In the genomic region with DNA sequence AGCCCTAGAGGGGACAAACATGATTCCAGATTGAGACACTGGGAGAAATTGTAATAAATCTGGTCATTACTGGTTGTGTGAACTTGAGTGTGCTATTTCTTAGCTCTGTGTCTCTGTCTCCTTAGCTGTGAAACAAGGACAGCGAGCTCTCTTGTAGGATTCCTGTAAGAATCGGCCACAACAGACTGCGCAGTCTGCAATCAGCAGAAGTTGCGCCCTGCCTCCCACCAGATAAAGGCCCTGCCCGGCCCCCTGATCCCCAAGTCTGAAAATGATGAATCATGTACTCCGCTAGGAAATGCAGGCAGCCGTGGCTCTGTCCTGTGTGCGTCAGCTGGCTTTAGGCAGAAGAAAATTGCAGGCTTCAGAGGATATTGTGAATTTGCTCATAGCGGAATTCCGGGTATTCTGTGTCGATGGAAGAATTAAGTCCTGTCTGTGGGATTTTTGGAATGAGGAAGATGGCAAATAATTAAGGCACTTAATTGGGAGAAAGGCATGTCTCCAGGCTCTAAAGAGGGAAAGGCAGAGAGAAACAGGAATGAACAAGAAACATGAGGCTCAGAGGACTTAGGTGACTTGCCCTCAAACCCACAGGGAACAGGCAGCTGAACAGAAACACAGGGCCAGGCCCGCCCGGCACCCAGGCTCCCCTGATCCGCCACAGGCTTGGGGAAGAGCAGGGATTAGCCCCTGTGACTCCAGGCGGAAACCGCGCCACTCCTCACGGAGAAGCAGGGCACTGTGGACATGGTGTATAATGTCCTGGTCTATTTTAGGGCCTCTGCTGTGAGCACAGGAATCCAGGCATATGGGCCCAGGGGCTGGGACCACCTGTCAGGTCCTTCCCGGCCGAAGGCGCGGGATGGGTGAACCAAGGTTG, we compare ENCODE assay signal across 1 cellular context.
TF ChIP-seq lines count a peak whose summit lies in the region.

No MANE protein-coding gene starts in this region.

TF ChIP-seq in K562, 482 proteins besides CTCF, POLR2A, EP300 and RAD21 (continued from another document and continues in another):
- TF ChIP-seq, protein P1, sequence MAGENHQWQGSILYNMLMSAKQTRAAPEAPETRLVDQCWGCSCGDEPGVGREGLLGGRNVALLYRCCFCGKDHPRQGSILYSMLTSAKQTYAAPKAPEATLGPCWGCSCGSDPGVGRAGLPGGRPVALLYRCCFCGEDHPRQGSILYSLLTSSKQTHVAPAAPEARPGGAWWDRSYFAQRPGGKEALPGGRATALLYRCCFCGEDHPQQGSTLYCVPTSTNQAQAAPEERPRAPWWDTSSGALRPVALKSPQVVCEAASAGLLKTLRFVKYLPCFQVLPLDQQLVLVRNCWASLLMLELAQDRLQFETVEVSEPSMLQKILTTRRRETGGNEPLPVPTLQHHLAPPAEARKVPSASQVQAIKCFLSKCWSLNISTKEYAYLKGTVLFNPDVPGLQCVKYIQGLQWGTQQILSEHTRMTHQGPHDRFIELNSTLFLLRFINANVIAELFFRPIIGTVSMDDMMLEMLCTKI (IDR thresholded peaks at IDR 0.05; ENCODE audit: partially characterized antibody) = no peak
- TF ChIP-seq RCOR1 (IDR thresholded peaks at IDR 0.05; ENCODE audit: borderline replicate concordance in 1 of 2, low read depth in 2 of 2, low read length in 2 of 2) (peak in 1 of 2 experiments; percentile 56; a peak in 1 of 4 replicates), ZNF140 (CRISPR knock-in tag; IDR thresholded peaks at IDR 0.05) (no peak), PRMT5 (CRISPR knock-in tag; IDR thresholded peaks at IDR 0.05) (no peak), MCM7 (IDR thresholded peaks at IDR 0.05) (no peak), ZNF217 (CRISPR knock-in tag; IDR thresholded peaks at IDR 0.05) (no peak), HOXB6 (CRISPR knock-in tag; IDR thresholded peaks at IDR 0.05; ENCODE audit: borderline replicate concordance) (no peak), CBX2 (IDR thresholded peaks at IDR 0.05; ENCODE audit: insufficient read depth, low read length, poor library complexity, severe bottlenecking) (no peak), NELFE (IDR thresholded peaks at IDR 0.05; ENCODE audit: insufficient read depth, insufficient read length) (no peak), PTBP1 (IDR thresholded peaks at IDR 0.05; ENCODE audit: low read depth, low read length) (no peak), NCOR1 (IDR thresholded peaks at IDR 0.05) (peak; percentile 74), KAT8 (IDR thresholded peaks at IDR 0.05; ENCODE audit: low read depth) (no peak), NCOA4 (IDR thresholded peaks at IDR 0.05; ENCODE audit: partially characterized antibody) (no peak), MBD2 (IDR thresholded peaks at IDR 0.05; ENCODE audit: borderline replicate concordance, low read depth) (0 out of 2 replicates have a peak, but pooled peaks have one; percentile 36), POLR2G (IDR thresholded peaks at IDR 0.05; ENCODE audit: low read depth, low read length) (0 out of 2 replicates have a peak, but pooled peaks have one; percentile 38), ZNF165 (CRISPR knock-in tag; IDR thresholded peaks at IDR 0.05; ENCODE audit: borderline replicate concordance) (no peak), ZSCAN32 (CRISPR knock-in tag; IDR thresholded peaks at IDR 0.05) (no peak), SAFB2 (IDR thresholded peaks at IDR 0.05; ENCODE audit: borderline replicate concordance, low read depth, low read length, severe bottlenecking) (no peak), SMAD1 (IDR thresholded peaks at IDR 0.05; ENCODE audit: low read depth, low read length, partially characterized antibody) (no peak), POU5F1 (IDR thresholded peaks at IDR 0.05; ENCODE audit: borderline replicate concordance, low read depth, low read length, partially characterized antibody) (no peak), NFIC (IDR thresholded peaks at IDR 0.05) (peak; percentile 25), PTTG1 (tag; IDR thresholded peaks at IDR 0.05; ENCODE audit: low read depth) (no peak), ZNF830 (CRISPR knock-in tag; IDR thresholded peaks at IDR 0.05) (no peak), GABPB1 (CRISPR knock-in tag; IDR thresholded peaks at IDR 0.05) (no peak), PCBP2 (IDR thresholded peaks at IDR 0.05; ENCODE audit: low read depth, low read length, poor library complexity, severe bottlenecking) (no peak), NCOA1 (IDR thresholded peaks at IDR 0.05; ENCODE audit: low read depth) (no peak), SIX5 (IDR thresholded peaks at IDR 0.05; ENCODE audit: borderline replicate concordance in 1 of 2, insufficient read depth in 1 of 2, low read depth in 1 of 2, low read length in 2 of 2) (no peak), ATF1 (CRISPR knock-in tag; IDR thresholded peaks at IDR 0.05) (no peak), ATF1 (tag; IDR thresholded peaks at IDR 0.05) (peak; percentile 48; the same call in 1 of the 2 replicates), SMARCB1 (IDR thresholded peaks at IDR 0.05; ENCODE audit: insufficient read length, low read depth) (no peak), TCFL5 (CRISPR knock-in tag; conservative IDR thresholded peaks at IDR 0.05) (no peak)
- TF ChIP-seq, protein P2, sequence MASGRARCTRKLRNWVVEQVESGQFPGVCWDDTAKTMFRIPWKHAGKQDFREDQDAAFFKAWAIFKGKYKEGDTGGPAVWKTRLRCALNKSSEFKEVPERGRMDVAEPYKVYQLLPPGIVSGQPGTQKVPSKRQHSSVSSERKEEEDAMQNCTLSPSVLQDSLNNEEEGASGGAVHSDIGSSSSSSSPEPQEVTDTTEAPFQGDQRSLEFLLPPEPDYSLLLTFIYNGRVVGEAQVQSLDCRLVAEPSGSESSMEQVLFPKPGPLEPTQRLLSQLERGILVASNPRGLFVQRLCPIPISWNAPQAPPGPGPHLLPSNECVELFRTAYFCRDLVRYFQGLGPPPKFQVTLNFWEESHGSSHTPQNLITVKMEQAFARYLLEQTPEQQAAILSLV (tag; IDR thresholded peaks at IDR 0.05) = no peak
- TF ChIP-seq, protein P3, sequence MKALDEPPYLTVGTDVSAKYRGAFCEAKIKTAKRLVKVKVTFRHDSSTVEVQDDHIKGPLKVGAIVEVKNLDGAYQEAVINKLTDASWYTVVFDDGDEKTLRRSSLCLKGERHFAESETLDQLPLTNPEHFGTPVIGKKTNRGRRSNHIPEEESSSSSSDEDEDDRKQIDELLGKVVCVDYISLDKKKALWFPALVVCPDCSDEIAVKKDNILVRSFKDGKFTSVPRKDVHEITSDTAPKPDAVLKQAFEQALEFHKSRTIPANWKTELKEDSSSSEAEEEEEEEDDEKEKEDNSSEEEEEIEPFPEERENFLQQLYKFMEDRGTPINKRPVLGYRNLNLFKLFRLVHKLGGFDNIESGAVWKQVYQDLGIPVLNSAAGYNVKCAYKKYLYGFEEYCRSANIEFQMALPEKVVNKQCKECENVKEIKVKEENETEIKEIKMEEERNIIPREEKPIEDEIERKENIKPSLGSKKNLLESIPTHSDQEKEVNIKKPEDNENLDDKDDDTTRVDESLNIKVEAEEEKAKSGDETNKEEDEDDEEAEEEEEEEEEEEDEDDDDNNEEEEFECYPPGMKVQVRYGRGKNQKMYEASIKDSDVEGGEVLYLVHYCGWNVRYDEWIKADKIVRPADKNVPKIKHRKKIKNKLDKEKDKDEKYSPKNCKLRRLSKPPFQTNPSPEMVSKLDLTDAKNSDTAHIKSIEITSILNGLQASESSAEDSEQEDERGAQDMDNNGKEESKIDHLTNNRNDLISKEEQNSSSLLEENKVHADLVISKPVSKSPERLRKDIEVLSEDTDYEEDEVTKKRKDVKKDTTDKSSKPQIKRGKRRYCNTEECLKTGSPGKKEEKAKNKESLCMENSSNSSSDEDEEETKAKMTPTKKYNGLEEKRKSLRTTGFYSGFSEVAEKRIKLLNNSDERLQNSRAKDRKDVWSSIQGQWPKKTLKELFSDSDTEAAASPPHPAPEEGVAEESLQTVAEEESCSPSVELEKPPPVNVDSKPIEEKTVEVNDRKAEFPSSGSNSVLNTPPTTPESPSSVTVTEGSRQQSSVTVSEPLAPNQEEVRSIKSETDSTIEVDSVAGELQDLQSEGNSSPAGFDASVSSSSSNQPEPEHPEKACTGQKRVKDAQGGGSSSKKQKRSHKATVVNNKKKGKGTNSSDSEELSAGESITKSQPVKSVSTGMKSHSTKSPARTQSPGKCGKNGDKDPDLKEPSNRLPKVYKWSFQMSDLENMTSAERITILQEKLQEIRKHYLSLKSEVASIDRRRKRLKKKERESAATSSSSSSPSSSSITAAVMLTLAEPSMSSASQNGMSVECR (CRISPR knock-in tag; IDR thresholded peaks at IDR 0.05) = no peak
- TF ChIP-seq, protein P4, sequence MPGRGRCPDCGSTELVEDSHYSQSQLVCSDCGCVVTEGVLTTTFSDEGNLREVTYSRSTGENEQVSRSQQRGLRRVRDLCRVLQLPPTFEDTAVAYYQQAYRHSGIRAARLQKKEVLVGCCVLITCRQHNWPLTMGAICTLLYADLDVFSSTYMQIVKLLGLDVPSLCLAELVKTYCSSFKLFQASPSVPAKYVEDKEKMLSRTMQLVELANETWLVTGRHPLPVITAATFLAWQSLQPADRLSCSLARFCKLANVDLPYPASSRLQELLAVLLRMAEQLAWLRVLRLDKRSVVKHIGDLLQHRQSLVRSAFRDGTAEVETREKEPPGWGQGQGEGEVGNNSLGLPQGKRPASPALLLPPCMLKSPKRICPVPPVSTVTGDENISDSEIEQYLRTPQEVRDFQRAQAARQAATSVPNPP (IDR thresholded peaks at IDR 0.05; ENCODE audit: borderline replicate concordance, insufficient read depth, insufficient read length) = no peak
- TF ChIP-seq, protein P5, sequence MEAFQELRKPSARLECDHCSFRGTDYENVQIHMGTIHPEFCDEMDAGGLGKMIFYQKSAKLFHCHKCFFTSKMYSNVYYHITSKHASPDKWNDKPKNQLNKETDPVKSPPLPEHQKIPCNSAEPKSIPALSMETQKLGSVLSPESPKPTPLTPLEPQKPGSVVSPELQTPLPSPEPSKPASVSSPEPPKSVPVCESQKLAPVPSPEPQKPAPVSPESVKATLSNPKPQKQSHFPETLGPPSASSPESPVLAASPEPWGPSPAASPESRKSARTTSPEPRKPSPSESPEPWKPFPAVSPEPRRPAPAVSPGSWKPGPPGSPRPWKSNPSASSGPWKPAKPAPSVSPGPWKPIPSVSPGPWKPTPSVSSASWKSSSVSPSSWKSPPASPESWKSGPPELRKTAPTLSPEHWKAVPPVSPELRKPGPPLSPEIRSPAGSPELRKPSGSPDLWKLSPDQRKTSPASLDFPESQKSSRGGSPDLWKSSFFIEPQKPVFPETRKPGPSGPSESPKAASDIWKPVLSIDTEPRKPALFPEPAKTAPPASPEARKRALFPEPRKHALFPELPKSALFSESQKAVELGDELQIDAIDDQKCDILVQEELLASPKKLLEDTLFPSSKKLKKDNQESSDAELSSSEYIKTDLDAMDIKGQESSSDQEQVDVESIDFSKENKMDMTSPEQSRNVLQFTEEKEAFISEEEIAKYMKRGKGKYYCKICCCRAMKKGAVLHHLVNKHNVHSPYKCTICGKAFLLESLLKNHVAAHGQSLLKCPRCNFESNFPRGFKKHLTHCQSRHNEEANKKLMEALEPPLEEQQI (IDR thresholded peaks at IDR 0.05) = no peak
- TF ChIP-seq, protein P6, sequence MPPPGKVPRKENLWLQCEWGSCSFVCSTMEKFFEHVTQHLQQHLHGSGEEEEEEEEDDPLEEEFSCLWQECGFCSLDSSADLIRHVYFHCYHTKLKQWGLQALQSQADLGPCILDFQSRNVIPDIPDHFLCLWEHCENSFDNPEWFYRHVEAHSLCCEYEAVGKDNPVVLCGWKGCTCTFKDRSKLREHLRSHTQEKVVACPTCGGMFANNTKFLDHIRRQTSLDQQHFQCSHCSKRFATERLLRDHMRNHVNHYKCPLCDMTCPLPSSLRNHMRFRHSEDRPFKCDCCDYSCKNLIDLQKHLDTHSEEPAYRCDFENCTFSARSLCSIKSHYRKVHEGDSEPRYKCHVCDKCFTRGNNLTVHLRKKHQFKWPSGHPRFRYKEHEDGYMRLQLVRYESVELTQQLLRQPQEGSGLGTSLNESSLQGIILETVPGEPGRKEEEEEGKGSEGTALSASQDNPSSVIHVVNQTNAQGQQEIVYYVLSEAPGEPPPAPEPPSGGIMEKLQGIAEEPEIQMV (tag; conservative IDR thresholded peaks at IDR 0.05; ENCODE audit: low read depth) = no peak
- TF ChIP-seq, protein P7, sequence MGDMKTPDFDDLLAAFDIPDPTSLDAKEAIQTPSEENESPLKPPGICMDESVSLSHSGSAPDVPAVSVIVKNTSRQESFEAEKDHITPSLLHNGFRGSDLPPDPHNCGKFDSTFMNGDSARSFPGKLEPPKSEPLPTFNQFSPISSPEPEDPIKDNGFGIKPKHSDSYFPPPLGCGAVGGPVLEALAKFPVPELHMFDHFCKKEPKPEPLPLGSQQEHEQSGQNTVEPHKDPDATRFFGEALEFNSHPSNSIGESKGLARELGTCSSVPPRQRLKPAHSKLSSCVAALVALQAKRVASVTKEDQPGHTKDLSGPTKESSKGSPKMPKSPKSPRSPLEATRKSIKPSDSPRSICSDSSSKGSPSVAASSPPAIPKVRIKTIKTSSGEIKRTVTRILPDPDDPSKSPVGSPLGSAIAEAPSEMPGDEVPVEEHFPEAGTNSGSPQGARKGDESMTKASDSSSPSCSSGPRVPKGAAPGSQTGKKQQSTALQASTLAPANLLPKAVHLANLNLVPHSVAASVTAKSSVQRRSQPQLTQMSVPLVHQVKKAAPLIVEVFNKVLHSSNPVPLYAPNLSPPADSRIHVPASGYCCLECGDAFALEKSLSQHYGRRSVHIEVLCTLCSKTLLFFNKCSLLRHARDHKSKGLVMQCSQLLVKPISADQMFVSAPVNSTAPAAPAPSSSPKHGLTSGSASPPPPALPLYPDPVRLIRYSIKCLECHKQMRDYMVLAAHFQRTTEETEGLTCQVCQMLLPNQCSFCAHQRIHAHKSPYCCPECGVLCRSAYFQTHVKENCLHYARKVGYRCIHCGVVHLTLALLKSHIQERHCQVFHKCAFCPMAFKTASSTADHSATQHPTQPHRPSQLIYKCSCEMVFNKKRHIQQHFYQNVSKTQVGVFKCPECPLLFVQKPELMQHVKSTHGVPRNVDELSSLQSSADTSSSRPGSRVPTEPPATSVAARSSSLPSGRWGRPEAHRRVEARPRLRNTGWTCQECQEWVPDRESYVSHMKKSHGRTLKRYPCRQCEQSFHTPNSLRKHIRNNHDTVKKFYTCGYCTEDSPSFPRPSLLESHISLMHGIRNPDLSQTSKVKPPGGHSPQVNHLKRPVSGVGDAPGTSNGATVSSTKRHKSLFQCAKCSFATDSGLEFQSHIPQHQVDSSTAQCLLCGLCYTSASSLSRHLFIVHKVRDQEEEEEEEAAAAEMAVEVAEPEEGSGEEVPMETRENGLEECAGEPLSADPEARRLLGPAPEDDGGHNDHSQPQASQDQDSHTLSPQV (IDR thresholded peaks at IDR 0.05) = peak; percentile 69
- TF ChIP-seq, protein P8, sequence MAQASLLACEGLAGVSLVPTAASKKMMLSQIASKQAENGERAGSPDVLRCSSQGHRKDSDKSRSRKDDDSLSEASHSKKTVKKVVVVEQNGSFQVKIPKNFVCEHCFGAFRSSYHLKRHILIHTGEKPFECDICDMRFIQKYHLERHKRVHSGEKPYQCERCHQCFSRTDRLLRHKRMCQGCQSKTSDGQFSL (CRISPR knock-in tag; IDR thresholded peaks at IDR 0.05) = no peak
- TF ChIP-seq, protein P8 (tag; IDR thresholded peaks at IDR 0.05) = no peak
- TF ChIP-seq, protein P9, sequence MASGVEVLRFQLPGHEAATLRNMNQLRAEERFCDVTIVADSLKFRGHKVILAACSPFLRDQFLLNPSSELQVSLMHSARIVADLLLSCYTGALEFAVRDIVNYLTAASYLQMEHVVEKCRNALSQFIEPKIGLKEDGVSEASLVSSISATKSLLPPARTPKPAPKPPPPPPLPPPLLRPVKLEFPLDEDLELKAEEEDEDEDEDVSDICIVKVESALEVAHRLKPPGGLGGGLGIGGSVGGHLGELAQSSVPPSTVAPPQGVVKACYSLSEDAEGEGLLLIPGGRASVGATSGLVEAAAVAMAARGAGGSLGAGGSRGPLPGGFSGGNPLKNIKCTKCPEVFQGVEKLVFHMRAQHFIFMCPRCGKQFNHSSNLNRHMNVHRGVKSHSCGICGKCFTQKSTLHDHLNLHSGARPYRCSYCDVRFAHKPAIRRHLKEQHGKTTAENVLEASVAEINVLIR (CRISPR knock-in tag; IDR thresholded peaks at IDR 0.05) = no peak
